In the genomic region with DNA sequence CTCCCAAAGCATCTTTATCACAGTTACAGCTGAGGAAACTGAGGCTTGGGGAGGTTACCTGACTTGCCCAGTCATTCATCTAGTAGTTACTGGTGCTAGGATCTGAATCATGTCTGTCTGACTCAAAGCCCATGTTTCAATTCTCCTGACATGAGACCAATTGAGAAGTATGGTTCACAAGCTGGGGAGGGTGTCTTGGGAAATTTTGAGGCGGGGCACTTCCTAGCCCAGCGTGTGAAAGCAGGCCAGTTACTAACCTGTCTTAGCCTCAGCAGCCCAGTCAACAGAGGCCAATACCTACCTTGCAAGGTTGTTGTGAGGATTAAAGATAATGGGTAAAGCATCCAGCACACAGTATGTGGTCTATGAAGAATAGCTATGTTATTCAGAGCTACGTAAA, we compare ENCODE assay signal across 16 cellular contexts. TPM values are rescaled to one million over a fixed set of nuclear protein-coding genes. Genes with fewer than 3 reads are reported as not detected.
A peak's percentile ranks its signal among the peaks of the same experiment; 100 is the strongest.
DNase-seq lines count a peak whose midpoint lies in the region; ATAC-seq and TF ChIP-seq lines count a peak whose summit lies in the region.
"Had no signal": no experiment of that assay in that cellular context is flagged by ENCODE, and none has a peak within 500 bp of the region (broad histone marks: within the 10 kb centered on the region; RNA-seq: fewer than 3 reads in every experiment).

No MANE protein-coding gene starts in this region.

- 62 to 91% methylated on average over 3 of the region's 3 CpGs for WGBS in heart right ventricle, 2 donors

- no peak overlapping the region for H3K4me3 ChIP-seq in heart right ventricle
- H3K4me3 ChIP-seq: esophagus squamous epithelium, ovary, Peyer's patch, smooth muscle cell had no signal

- H3K36me3 ChIP-seq in heart right ventricle = peaks cover 0 to 8% (median 0%) of the 10 kb centered on the region in 9 donors
- H3K36me3 ChIP-seq: ovary, Peyer's patch had no signal

- ATAC-seq in GM18520 (IDR thresholded peaks at IDR 0.05; ENCODE audit: unreplicated experiment) = peak; percentile 54
- peak; percentile 78 for ATAC-seq in GM21717 (IDR thresholded peaks at IDR 0.05; ENCODE audit: unreplicated experiment)
- ATAC-seq in HG03432 (IDR thresholded peaks at IDR 0.05; ENCODE audit: unreplicated experiment) = peak; percentile 67
- peak; percentile 87 for ATAC-seq in esophagus mucosa
- no peak for ATAC-seq in heart right ventricle
- no peak for ATAC-seq in HG02970 (IDR thresholded peaks at IDR 0.05; ENCODE audit: low FRiP score, unreplicated experiment)
- ATAC-seq: left colon had no signal

- intact Hi-C loops in heart right ventricle (cut with DNase I) = no loop called here

- H3K27ac ChIP-seq in heart right ventricle = no peak overlapping the region
- H3K27ac ChIP-seq: esophagus squamous epithelium, ovary, Peyer's patch had no signal

- no peaks in the 10 kb centered on the region for H3K9me3 ChIP-seq in heart right ventricle
- H3K9me3 ChIP-seq: esophagus squamous epithelium, ovary, Peyer's patch had no signal

- peaks cover 0 to 29% (median 0%) of the 10 kb centered on the region in 9 donors for H3K4me1 ChIP-seq in heart right ventricle
- H3K4me1 ChIP-seq: Peyer's patch had no signal

- no peak for DNase-seq in GDM1 (lab: John Stamatoyannopoulos, UW)
- DNase-seq in heart right ventricle = no peak
- DNase-seq in effector CD4-positive, alpha-beta T cell = no peak
- DNase-seq: activated CD8-positive, alpha-beta memory T cell treated with anti-CD3 and anti-CD28 coated beads, Interleukin-2, amount 50 U/mL, for 48 hours; esophagus squamous epithelium; left colon; NCI-H187; NCI-H748 treated with DMSO at 0.1 percent for 48 hours; ovary; Peyer's patch had no signal

- no peak for TF ChIP-seq CTCF in heart right ventricle (IDR thresholded peaks at IDR 0.05)

- no peaks in the 10 kb centered on the region for H3K27me3 ChIP-seq in heart right ventricle
- H3K27me3 ChIP-seq: esophagus squamous epithelium, ovary, Peyer's patch had no signal

RNA-seq across cellular contexts. Expression of a gene that starts 37.0 kb away (rescaled TPM):
- total RNA-seq in esophagus mucosa (not detected), heart right ventricle (not detected)
- under 1 TPM in 1 of 2 donors, not detected in 1; 0.01 TPM for polyA plus RNA-seq in heart right ventricle
- total RNA-seq: left colon, Peyer's patch, smooth muscle cell had no signal

Comparison
In these comparisons a context has a peak if more than half of its experiments do, and no peak if none do; other contexts are left out.
1. ATAC-seq: peak in GM18520 (single experiment), GM21717 (single experiment), HG03432 (single experiment) and esophagus mucosa (single experiment); none in heart right ventricle (0 of 8) and HG02970 (single experiment).